ENCODE assay signal across 11 cellular contexts in genomic region chr11:4071828-4072421, GRCh38. TPM values are rescaled to one million over a fixed set of nuclear protein-coding genes. Genes with fewer than 3 reads are reported as not detected.
DNase-seq lines count a peak whose midpoint lies in the region; ATAC-seq and TF ChIP-seq lines count a peak whose summit lies in the region.
"Had no signal": no experiment of that assay in that cellular context is flagged by ENCODE, and none has a peak within 500 bp of the region (broad histone marks: within the 10 kb centered on the region; RNA-seq: fewer than 3 reads in every experiment).

No MANE protein-coding gene starts in this region.

- no peaks in the 10 kb centered on the region for H3K79me2 ChIP-seq in PC-3 (ENCODE audit: low read length)

- H3K36me3 ChIP-seq in PC-3 (ENCODE audit: low read depth, low read length) (no peaks in the 10 kb centered on the region), esophagus (ENCODE audit: control insufficient read depth in 2 of 2, insufficient read depth in 2 of 2, low read length in 1 of 2) (peaks cover 4 to 10% of the 10 kb centered on the region in 2 donors), sigmoid colon (peaks cover 0 to 18% (median 2%) of the 10 kb centered on the region in 4 donors)
- H3K36me3 ChIP-seq: SJCRH30 had no signal

- intact Hi-C loops in PC-3 (cut with micrococcal nuclease) (loop anchor here (1.0 to 10.0 kb wide), 3 partner anchors 117 to 223 kb away; no protein-coding TSS in a partner anchor), sigmoid colon (cut with DNase I) (loop anchor here (1.0 kb wide), 1 partner anchor 217 kb away; the partner anchor contains the start of gene STIM1)

- no peaks in the 10 kb centered on the region for H3K9me3 ChIP-seq in PC-3 (ENCODE audit: low read length)
- no peaks in the 10 kb centered on the region for H3K9me3 ChIP-seq in esophagus (ENCODE audit: control insufficient read depth in 2 of 2, insufficient read depth in 1 of 2, low read depth in 1 of 2, low read length in 1 of 2)
- H3K9me3 ChIP-seq in sigmoid colon: no peaks in the 10 kb centered on the region
- H3K9me3 ChIP-seq: SJCRH30, tibial nerve had no signal

- DNase-seq in NCI-H1105 treated with DMSO at 0.1 percent for 48 hours (lab: John Stamatoyannopoulos, UW) (peak; percentile 47), NCI-H1105 (lab: John Stamatoyannopoulos, UW) (no peak), PC-3 (no peak), retina (peak; percentile 27), sigmoid colon (no peak), NCI-H446 treated with DMSO at 0.1 percent for 48 hours (lab: John Stamatoyannopoulos, UW) (no peak)

- H3K4me1 ChIP-seq in PC-3 (ENCODE audit: insufficient read depth, low read length) (no peaks in the 10 kb centered on the region), esophagus (ENCODE audit: control insufficient read depth in 2 of 2, insufficient read depth in 2 of 2, low read length in 1 of 2) (peaks cover 0 to 2% of the 10 kb centered on the region in 2 donors), sigmoid colon (peaks cover 0 to 38% (median 19%) of the 10 kb centered on the region in 4 donors)
- H3K4me1 ChIP-seq: SJCRH30 had no signal

- ATAC-seq in PC-3: peak; percentile 35; the same call in 1 of the 2 replicates
- no peak for ATAC-seq in GM18909 (IDR thresholded peaks at IDR 0.05; ENCODE audit: poor library complexity, unreplicated experiment)

- H3K4me3 ChIP-seq in PC-3 (ENCODE audit: low read length) (no peak overlapping the region), esophagus (ENCODE audit: low read depth in 1 of 2, low read length in 2 of 2) (no peak overlapping the region), sigmoid colon (no peak overlapping the region)
- H3K4me3 ChIP-seq: GM23338, SJCRH30, tibial nerve had no signal

- CTCF ChIA-PET in PC-3 (lab: Charles Lee): interaction anchor here (1.5 to 2.2 kb wide), 4 partner anchors 8 to 230 kb away, joined by 3 to 28 read pairs (median 16); partner anchors contain the start of gene STIM1

- no peaks in the 10 kb centered on the region for H3K27me3 ChIP-seq in PC-3 (ENCODE audit: low read length)
- H3K27me3 ChIP-seq in esophagus (ENCODE audit: control insufficient read depth in 1 of 2, insufficient read depth in 2 of 2, low read length in 2 of 2): no peaks in the 10 kb centered on the region
- no peaks in the 10 kb centered on the region for H3K27me3 ChIP-seq in sigmoid colon
- H3K27me3 ChIP-seq: SJCRH30, tibial nerve had no signal

- no peaks in the 10 kb centered on the region for H4K20me1 ChIP-seq in PC-3 (ENCODE audit: low read length)

- no peak overlapping the region for H3K27ac ChIP-seq in PC-3 (ENCODE audit: low read length)
- H3K27ac ChIP-seq in esophagus (ENCODE audit: low read depth in 2 of 2, low read length in 1 of 2): peak overlapping the region; percentile 8 to 30
- H3K27ac ChIP-seq in sigmoid colon: peak overlapping the region in 2 of 4 donors; percentile 2 to 44
- H3K27ac ChIP-seq: SJCRH30 had no signal

- POLR2A ChIA-PET in PC-3 (lab: Charles Lee; ENCODE audit: unreplicated experiment): no interaction called here

- H3K9ac ChIP-seq in PC-3 (ENCODE audit: low read length): no peak overlapping the region

- TF ChIP-seq EP300 in sigmoid colon (IDR thresholded peaks at IDR 0.05): no peak

- no peaks in the 10 kb centered on the region for H3K9me2 ChIP-seq in PC-3 (replicated peaks; ENCODE audit: low read length)

- TF ChIP-seq CTCF in PC-3 (conservative IDR thresholded peaks at IDR 0.05; ENCODE audit: low read depth, low read length) (no peak), sigmoid colon (IDR thresholded peaks at IDR 0.05) (no peak)

- H2AFZ ChIP-seq in PC-3 (ENCODE audit: low read length): no peak overlapping the region
- H2AFZ ChIP-seq: GM23338 had no signal

- H3K4me2 ChIP-seq in PC-3 (ENCODE audit: low read length): no peak overlapping the region
- H3K4me2 ChIP-seq: GM23338 had no signal

- no TSS peak for BruUV-seq in PC-3 (replicated peaks; lab: Mats Ljungman, UMichigan)

- no peaks in the 10 kb centered on the region for H3F3A ChIP-seq in PC-3 (ENCODE audit: low read length, unreplicated experiment)

- TF ChIP-seq POLR2A in sigmoid colon (IDR thresholded peaks at IDR 0.05): no peak

RNA-seq across cellular contexts. Expression of gene RRM1, which starts 22.7 kb away (rescaled TPM):
- total RNA-seq in PC-3 (2014; rRNA removed) (101 and 106 TPM in 2 replicates), sigmoid colon (10 to 100 TPM; 23.7 to 39.6 (median 28.7) TPM)
- polyA plus RNA-seq in esophagus (10 to 100 TPM in 1 of 2 donors, 1 to 10 TPM in 1; 9.2 to 33.5 TPM), sigmoid colon (10 to 100 TPM in 2 of 3 donors, 1 to 10 TPM in 1; 9.0 to 35.8 (median 16.6) TPM)

Comparison
In these comparisons a context has a peak if more than half of its experiments do, and no peak if none do; other contexts are left out.
1. DNase-seq: peak in NCI-H1105 treated with DMSO at 0.1 percent for 48 hours (single experiment) and retina (single experiment); none in NCI-H1105 (single experiment), PC-3 (single experiment), sigmoid colon (single experiment) and NCI-H446 treated with DMSO at 0.1 percent for 48 hours (single experiment).